14 cellular contexts compared by ENCODE assay signal in the genomic region with DNA sequence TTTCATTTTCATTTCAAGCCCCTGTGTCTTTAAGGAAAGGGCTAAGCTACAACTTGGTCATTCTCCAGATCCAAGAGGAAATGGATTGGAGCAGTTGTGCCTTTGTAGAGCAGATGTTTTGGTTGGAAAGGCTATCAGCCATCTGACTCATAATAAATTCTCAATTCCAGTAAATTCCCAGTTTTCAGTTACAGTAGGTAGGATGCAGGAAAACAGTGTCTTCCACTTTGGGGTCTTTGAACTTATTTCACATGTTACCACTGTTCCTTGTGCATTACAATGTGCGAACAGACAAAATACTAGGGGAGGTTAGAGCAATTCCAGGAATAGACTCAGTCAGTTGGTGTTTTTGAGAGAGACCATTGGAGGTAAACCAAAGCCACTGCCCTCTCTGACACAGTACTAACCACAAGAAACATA.
DNase-seq lines count a peak whose midpoint lies in the region; ATAC-seq, FAIRE-seq and TF ChIP-seq lines count a peak whose summit lies in the region.
"Had no signal": no experiment of that assay in that cellular context is flagged by ENCODE, and none has a peak within 500 bp of the region (broad histone marks: within the 10 kb centered on the region; RNA-seq: fewer than 3 reads in every experiment).

No MANE protein-coding gene starts in this region.

- peak; percentile 85 for ATAC-seq in activated CD8-positive, alpha-beta T cell treated with anti-CD3 and anti-CD28 coated beads, Interleukin-2, amount 10 ng/mL, durations not matched to agents 7 days and 5 days
- ATAC-seq in activated CD8-positive, alpha-beta T cell treated with anti-CD3 and anti-CD28 coated beads for 36 hours, result no peak
- peak; percentile 66 for ATAC-seq in lung (ENCODE audit: insufficient read depth, low FRiP score)
- ATAC-seq in GM21423 (IDR thresholded peaks at IDR 0.05; ENCODE audit: unreplicated experiment), result no peak
- ATAC-seq in HG02759 (IDR thresholded peaks at IDR 0.05; ENCODE audit: unreplicated experiment), result no peak
- ATAC-seq: stimulated activated memory B cell treated with anti-CD40 and anti-IgM and Interleukin-4, amounts not matched to agents 10 μg/mL and 1 μg/mL and 100 μg/mL, for 72 hours had no signal

- peak overlapping the region; percentile 3 for H3K27ac Mint-ChIP-seq in activated CD8-positive, alpha-beta T cell treated with anti-CD3 and anti-CD28 coated beads, Interleukin-2, amount 10 ng/mL, durations not matched to agents 7 days and 5 days
- no peak overlapping the region for H3K27ac Mint-ChIP-seq in activated CD8-positive, alpha-beta T cell treated with anti-CD3 and anti-CD28 coated beads for 36 hours
- H3K27ac Mint-ChIP-seq: stimulated activated memory B cell treated with anti-CD40 and anti-IgM and Interleukin-4, amounts not matched to agents 10 μg/mL and 1 μg/mL and 100 μg/mL, for 72 hours had no signal

- no peak for TF ChIP-seq CTCF in activated CD8-positive, alpha-beta T cell treated with anti-CD3 and anti-CD28 coated beads for 36 hours (IDR thresholded peaks at IDR 0.05)
- no peak for TF ChIP-seq CTCF in mammary epithelial cell (conservative IDR thresholded peaks at IDR 0.05 in 1 of 2, IDR thresholded peaks at IDR 0.05 in 1 of 2; ENCODE audit: extremely low read depth in 1 of 2, insufficient read depth in 1 of 2, low read depth in 1 of 2, low read length in 2 of 2)
- no peak for TF ChIP-seq CTCF in lung (IDR thresholded peaks at IDR 0.05; ENCODE audit: control extremely low read depth, extremely low read depth)

- H3K27me3 ChIP-seq in mammary epithelial cell (ENCODE audit: insufficient read depth, low read length), result no peaks in the 10 kb centered on the region
- H3K27me3 ChIP-seq in lung (ENCODE audit: control insufficient read depth, insufficient read depth), result no peaks in the 10 kb centered on the region
- H3K27me3 ChIP-seq: neutrophil had no signal

- H3K4me3 ChIP-seq in mammary epithelial cell (replicated peaks in 1 of 3; ENCODE audit: insufficient read depth in 1 of 3, low read depth in 2 of 3, low read length in 3 of 3) (no peak overlapping the region), lung (no peak overlapping the region)

- CTCF ChIA-PET in activated CD8-positive, alpha-beta T cell treated with anti-CD3 and anti-CD28 coated beads, Interleukin-2, amount 10 ng/mL, durations not matched to agents 7 days and 5 days (lab: Charles Lee), result no interaction called here
- CTCF ChIA-PET in activated CD8-positive, alpha-beta T cell treated with anti-CD3 and anti-CD28 coated beads for 36 hours (lab: Charles Lee), result no interaction called here
- CTCF ChIA-PET in mammary epithelial cell (lab: Charles Lee; ENCODE audit: low non-redundant PET), result no interaction called here

- H3K4me1 ChIP-seq in mammary epithelial cell (ENCODE audit: insufficient read depth, low read length) (peaks cover 17% of the 10 kb centered on the region), lung (ENCODE audit: control insufficient read depth in 2 of 2, insufficient read depth in 2 of 2, low read length in 2 of 2) (peaks cover 0 to 19% of the 10 kb centered on the region in 2 donors)

- H3K4me2 ChIP-seq in mammary epithelial cell (ENCODE audit: insufficient read depth, low read depth, low read length), result no peak overlapping the region

- H2AFZ ChIP-seq in mammary epithelial cell (ENCODE audit: low read depth, low read length), result no peak overlapping the region

- peak; percentile 52 for DNase-seq in activated CD8-positive, alpha-beta T cell treated with anti-CD3 and anti-CD28 coated beads, Interleukin-2, amount 10 ng/mL, durations not matched to agents 7 days and 5 days
- no peak for DNase-seq in activated CD8-positive, alpha-beta T cell treated with anti-CD3 and anti-CD28 coated beads for 36 hours
- DNase-seq in mammary epithelial cell (peak; percentile 13), lung (ENCODE audit: low spot score) (no peak), urothelium cell line (ENCODE audit: low spot score) (peak; percentile 26), SKM-1 treated with dmso at 0.1 percent for 144 hours (lab: John Stamatoyannopoulos, UW; ENCODE audit: unreplicated experiment) (no peak)
- DNase-seq: activated naive CD4-positive, alpha-beta T cell treated with Interleukin-2 at 50 U/mL for 16 hours had no signal

- dilution Hi-C loops in mammary epithelial cell (cut with HindIII; ENCODE audit: low sequenced_read_pairs), result no loop called here

- H3K27ac ChIP-seq in mammary epithelial cell (ENCODE audit: insufficient read depth, low read depth, low read length), result no peak overlapping the region
- H3K27ac ChIP-seq in lung (ENCODE audit: low read depth in 1 of 2, low read length in 1 of 2), result peak overlapping the region in 1 of 2 donors; percentile 81
- H3K27ac ChIP-seq: neutrophil had no signal

- POLR2A ChIA-PET in activated CD8-positive, alpha-beta T cell treated with anti-CD3 and anti-CD28 coated beads, Interleukin-2, amount 10 ng/mL, durations not matched to agents 7 days and 5 days (lab: Charles Lee), result no interaction called here
- POLR2A ChIA-PET in activated CD8-positive, alpha-beta T cell treated with anti-CD3 and anti-CD28 coated beads for 36 hours (lab: Charles Lee), result no interaction called here

- peaks cover 5% of the 10 kb centered on the region for H3K36me3 Mint-ChIP-seq in activated CD8-positive, alpha-beta T cell treated with anti-CD3 and anti-CD28 coated beads, Interleukin-2, amount 10 ng/mL, durations not matched to agents 7 days and 5 days (ENCODE audit: low read depth)
- H3K36me3 Mint-ChIP-seq in activated CD8-positive, alpha-beta T cell treated with anti-CD3 and anti-CD28 coated beads for 36 hours (ENCODE audit: low read depth), result peaks cover 3% of the 10 kb centered on the region

- intact Hi-C loops in activated CD8-positive, alpha-beta T cell treated with anti-CD3 and anti-CD28 coated beads for 36 hours (cut with micrococcal nuclease), result no loop called here
- intact Hi-C loops in mammary epithelial cell (cut with micrococcal nuclease), result no loop called here

- H3K79me2 ChIP-seq in mammary epithelial cell (ENCODE audit: insufficient read depth, low read length), result no peaks in the 10 kb centered on the region

- BruUV-seq in mammary epithelial cell (replicated peaks; lab: Mats Ljungman, UMichigan), result no TSS peak

- peaks cover 31% of the 10 kb centered on the region for H3K4me1 Mint-ChIP-seq in activated CD8-positive, alpha-beta T cell treated with anti-CD3 and anti-CD28 coated beads, Interleukin-2, amount 10 ng/mL, durations not matched to agents 7 days and 5 days (ENCODE audit: low read depth)
- H3K4me1 Mint-ChIP-seq in activated CD8-positive, alpha-beta T cell treated with anti-CD3 and anti-CD28 coated beads for 36 hours (ENCODE audit: low read depth), result peaks cover 3% of the 10 kb centered on the region
- H3K4me1 Mint-ChIP-seq: stimulated activated memory B cell treated with anti-CD40 and anti-IgM and Interleukin-4, amounts not matched to agents 10 μg/mL and 1 μg/mL and 100 μg/mL, for 72 hours had no signal

- H3K27me3 Mint-ChIP-seq in activated CD8-positive, alpha-beta T cell treated with anti-CD3 and anti-CD28 coated beads, Interleukin-2, amount 10 ng/mL, durations not matched to agents 7 days and 5 days (ENCODE audit: low read depth), result no peaks in the 10 kb centered on the region
- H3K27me3 Mint-ChIP-seq in activated CD8-positive, alpha-beta T cell treated with anti-CD3 and anti-CD28 coated beads for 36 hours, result no peaks in the 10 kb centered on the region
- H3K27me3 Mint-ChIP-seq: stimulated activated memory B cell treated with anti-CD40 and anti-IgM and Interleukin-4, amounts not matched to agents 10 μg/mL and 1 μg/mL and 100 μg/mL, for 72 hours had no signal

- no peaks in the 10 kb centered on the region for H3K9me3 Mint-ChIP-seq in activated CD8-positive, alpha-beta T cell treated with anti-CD3 and anti-CD28 coated beads, Interleukin-2, amount 10 ng/mL, durations not matched to agents 7 days and 5 days (ENCODE audit: insufficient read depth)
- H3K9me3 Mint-ChIP-seq in activated CD8-positive, alpha-beta T cell treated with anti-CD3 and anti-CD28 coated beads for 36 hours, result no peaks in the 10 kb centered on the region
- H3K9me3 Mint-ChIP-seq: stimulated activated memory B cell treated with anti-CD40 and anti-IgM and Interleukin-4, amounts not matched to agents 10 μg/mL and 1 μg/mL and 100 μg/mL, for 72 hours had no signal

- no peak for FAIRE-seq in urothelium cell line (lab: Jason Lieb, UNC)
- FAIRE-seq: A204.1, frontal cortex, TTC549 had no signal

- no peaks in the 10 kb centered on the region for H4K20me1 ChIP-seq in mammary epithelial cell (ENCODE audit: insufficient read depth, low read length)

- 100% methylated on average over 1 of the region's 1 CpG for WGBS in mammary epithelial cell (ENCODE audit: low coverage, missing lambda C conversion rate)
- WGBS in lung, 2 donors, result 49 to 75% methylated on average over 1 of the region's 1 CpG

- H3K9me3 ChIP-seq in mammary epithelial cell (replicated peaks; ENCODE audit: insufficient read depth, low read length), result no peaks in the 10 kb centered on the region
- H3K9me3 ChIP-seq in lung (ENCODE audit: control insufficient read depth in 2 of 2, insufficient read depth in 1 of 2, low read length in 1 of 2), result no peaks in the 10 kb centered on the region
- H3K9me3 ChIP-seq: neutrophil had no signal

- H3K4me3 Mint-ChIP-seq in activated CD8-positive, alpha-beta T cell treated with anti-CD3 and anti-CD28 coated beads, Interleukin-2, amount 10 ng/mL, durations not matched to agents 7 days and 5 days, result peak overlapping the region; percentile 18
- no peak overlapping the region for H3K4me3 Mint-ChIP-seq in activated CD8-positive, alpha-beta T cell treated with anti-CD3 and anti-CD28 coated beads for 36 hours
- H3K4me3 Mint-ChIP-seq: stimulated activated memory B cell treated with anti-CD40 and anti-IgM and Interleukin-4, amounts not matched to agents 10 μg/mL and 1 μg/mL and 100 μg/mL, for 72 hours had no signal

- H3K9ac ChIP-seq in mammary epithelial cell (ENCODE audit: insufficient read depth, low read length), result no peak overlapping the region

- no peaks in the 10 kb centered on the region for H3K36me3 ChIP-seq in mammary epithelial cell (ENCODE audit: insufficient read depth, low read length)
- H3K36me3 ChIP-seq in lung (ENCODE audit: control insufficient read depth in 2 of 2, insufficient read depth in 2 of 2, low read length in 2 of 2), result no peaks in the 10 kb centered on the region
- H3K36me3 ChIP-seq: neutrophil had no signal

- in situ Hi-C loops in mammary epithelial cell (cut with MboI; ENCODE audit: low sequenced_read_pairs in 2 of 2), result no loop called here

Comparison
In these comparisons a context has a peak if more than half of its experiments do, and no peak if none do; other contexts are left out.
1. ATAC-seq: peak in activated CD8-positive, alpha-beta T cell treated with anti-CD3 and anti-CD28 coated beads, Interleukin-2, amount 10 ng/mL, durations not matched to agents 7 days and 5 days (single experiment) and lung (single experiment); none in activated CD8-positive, alpha-beta T cell treated with anti-CD3 and anti-CD28 coated beads for 36 hours (single experiment), GM21423 (single experiment) and HG02759 (single experiment).
2. DNase-seq: peak in activated CD8-positive, alpha-beta T cell treated with anti-CD3 and anti-CD28 coated beads, Interleukin-2, amount 10 ng/mL, durations not matched to agents 7 days and 5 days (single experiment), mammary epithelial cell (single experiment) and urothelium cell line (single experiment); none in activated CD8-positive, alpha-beta T cell treated with anti-CD3 and anti-CD28 coated beads for 36 hours (single experiment), lung (single experiment) and SKM-1 treated with dmso at 0.1 percent for 144 hours (single experiment).